In genomic region chr6:146753306-146753705, GRCh38 we compare ENCODE assay signal across 24 cellular contexts.
"Had no signal": no experiment of that assay in that cellular context is flagged by ENCODE, and none has a peak within 500 bp of the region (broad histone marks: within the 10 kb centered on the region; RNA-seq: fewer than 3 reads in every experiment).

No MANE protein-coding gene starts in this region.

- H3K27me3 ChIP-seq: esophagus squamous epithelium, gastrocnemius medialis, heart right ventricle, left lung had no signal

- H3K4me3 ChIP-seq: coronary artery, dorsolateral prefrontal cortex, esophagus squamous epithelium, gastrocnemius medialis, heart right ventricle, left lung, lower lobe of right lung, mucosa of descending colon had no signal

- H3K36me3 Mint-ChIP-seq: mesothelial cell of epicardium, naive B cell had no signal

- H3K4me1 ChIP-seq: esophagus squamous epithelium, gastrocnemius medialis, heart right ventricle, left lung, lower lobe of right lung had no signal

- H3K36me3 ChIP-seq: esophagus squamous epithelium, gastrocnemius medialis, heart right ventricle, left lung, lower lobe of right lung had no signal

- ATAC-seq: esophagus mucosa, gastrocnemius medialis, heart right ventricle, left cardiac atrium, left lung, left ventricle myocardium superior, lower lobe of right lung, mucosa of descending colon had no signal

- H3K9me3 ChIP-seq: esophagus squamous epithelium, gastrocnemius medialis, lower lobe of right lung, mucosa of descending colon had no signal

- H3K27ac ChIP-seq: coronary artery, dorsolateral prefrontal cortex, esophagus squamous epithelium, gastrocnemius medialis, heart right ventricle, left lung, lower lobe of right lung had no signal

- H3K27ac Mint-ChIP-seq: mesothelial cell of epicardium, naive B cell had no signal

- DNase-seq: dermis blood vessel endothelial cell; dorsolateral prefrontal cortex; effector CD4-positive, alpha-beta T cell; effector memory CD4-positive, alpha-beta T cell; esophagus squamous epithelium; foreskin fibroblast; foreskin melanocyte; gastrocnemius medialis; glutamatergic neuron; head of caudate nucleus; heart right ventricle; hippocampal formation; left cardiac atrium; left lung; left ventricle myocardium superior; lower lobe of right lung; mesenchymal stem cell; mucosa of descending colon; naive B cell had no signal

- FAIRE-seq: endothelial cell of umbilical vein, keratinocyte had no signal
